Comparison of ENCODE assay signal across 8 cellular contexts in genomic region chr6:37207903-37208456, GRCh38. TPM values are rescaled to one million over a fixed set of nuclear protein-coding genes. Genes with fewer than 3 reads are reported as not detected.
DNase-seq lines count a peak whose midpoint lies in the region; ATAC-seq and TF ChIP-seq lines count a peak whose summit lies in the region.

No MANE protein-coding gene starts in this region.

- H3K27ac ChIP-seq in effector memory CD4-positive, alpha-beta T cell (ENCODE audit: insufficient read depth, low read length, poor library complexity, severe bottlenecking), result peak overlapping the region; percentile 11

- TF ChIP-seq CTCF in GM10248 (IDR thresholded peaks at IDR 0.05; ENCODE audit: control extremely low read depth, extremely low read depth, low read depth, missing control alignments), result peak; percentile 62

- H3K9me3 ChIP-seq in effector memory CD4-positive, alpha-beta T cell (ENCODE audit: control insufficient read depth, low read length), result no peaks in the 10 kb centered on the region

- no peaks in the 10 kb centered on the region for H3K36me3 ChIP-seq in effector memory CD4-positive, alpha-beta T cell (ENCODE audit: control insufficient read depth, insufficient read depth, low read length)

- peak overlapping the region; percentile 1 for H3K4me3 ChIP-seq in effector memory CD4-positive, alpha-beta T cell (ENCODE audit: insufficient read depth, low read depth, low read length, poor library complexity, severe bottlenecking)

- no peak for ATAC-seq in GM21825 (IDR thresholded peaks at IDR 0.05; ENCODE audit: unreplicated experiment)

- H3K27me3 ChIP-seq in effector memory CD4-positive, alpha-beta T cell (replicated peaks; ENCODE audit: control insufficient read depth, insufficient read depth, low read length, poor library complexity, severe bottlenecking), result no peaks in the 10 kb centered on the region

- CTCF ChIA-PET in GM10248 (lab: Yijun Ruan, JAX), result interaction anchor here (0.8 to 25.6 kb wide), 15 partner anchors 9 to 442 kb away, joined by 3 to 774 read pairs (median 25); partner anchors contain the start of genes FGD2 and PIM1

- peaks cover 25% of the 10 kb centered on the region for H3K4me1 ChIP-seq in effector memory CD4-positive, alpha-beta T cell (ENCODE audit: control insufficient read depth, insufficient read depth, low read length, poor library complexity, severe bottlenecking)

- DNase-seq in GM10248 (ENCODE audit: extremely low spot score) (peak; percentile 81), HT1080 (ENCODE audit: low read depth) (peak; percentile 75), mesenteric fat pad (ENCODE audit: low spot score) (peak; percentile 94)
- peak; percentile 90 for DNase-seq in NK-92 treated with Interleukin-12 subunit alpha and Interleukin-12 subunit beta, amount 100 ng/mL, for 24 hours (lab: John Stamatoyannopoulos, UW)
- DNase-seq in activated CD8-positive, alpha-beta memory T cell treated with anti-CD3 and anti-CD28 coated beads for 1 hour (ENCODE audit: extremely low read depth in 1 of 2, low read depth in 1 of 2), result peak; percentile 70 to 76
- DNase-seq in effector memory CD4-positive, alpha-beta T cell, result peak; percentile 75 to 83 (median 76)
- peak; percentile 78 to 81 for DNase-seq in stimulated activated CD8-positive, alpha-beta memory T cell treated with anti-CD3 and anti-CD28 coated beads, Interleukin-4, amount 100 ng/mL, for 1 hour (ENCODE audit: low read depth in 2 of 2, low spot score in 1 of 2)

- POLR2A ChIA-PET in GM10248 (lab: Yijun Ruan, JAX), result no interaction called here

RNA-seq across cellular contexts. Expression of gene PIM1, which starts 38.0 kb away (rescaled TPM):
- 9.3 and 10.9 TPM in 2 replicates for total RNA-seq in HT1080 (2014; rRNA removed; shearing (Covaris generic))
- polyA plus RNA-seq in HT1080 (2015; cell fraction: cytosol; rRNA removed), result 15.7 and 17.7 TPM in 2 replicates
- 17.6 and 21.2 TPM in 2 replicates for polyA plus RNA-seq in HT1080 (2015; cell fraction: nucleus; rRNA removed)
- 213 TPM for total RNA-seq in mesenteric fat pad

RNA-seq across cellular contexts. Expression of gene TBC1D22B, which starts 49.6 kb away (rescaled TPM):
- 5.1 and 8.3 TPM in 2 replicates for total RNA-seq in HT1080 (2014; rRNA removed; shearing (Covaris generic))
- polyA plus RNA-seq in HT1080 (2015; cell fraction: cytosol; rRNA removed), result 10.9 and 13.8 TPM in 2 replicates
- polyA plus RNA-seq in HT1080 (2015; cell fraction: nucleus; rRNA removed), result 9.9 and 10.3 TPM in 2 replicates
- 8.7 TPM for total RNA-seq in mesenteric fat pad

RNA-seq across cellular contexts. Expression of gene TMEM217, which starts 50.0 kb away (rescaled TPM):
- 0.37 and 3.4 TPM in 2 replicates for total RNA-seq in HT1080 (2014; rRNA removed; shearing (Covaris generic))
- polyA plus RNA-seq in HT1080 (2015; cell fraction: cytosol; rRNA removed), result 0.71 and 2.4 TPM in 2 replicates
- polyA plus RNA-seq in HT1080 (2015; cell fraction: nucleus; rRNA removed), result 0.42 and 0.94 TPM in 2 replicates
- total RNA-seq in mesenteric fat pad, result 0.51 TPM

Comparison
In these comparisons a context has a peak if more than half of its experiments do, and no peak if none do; other contexts are left out.
1. RNA of gene PIM1, which starts 38.0 kb away (total RNA-seq): 213 TPM in mesenteric fat pad (single experiment); 9.3 to 10.9 TPM in HT1080; every median in the first group is over 10 times any median in the second.
2. Peak in every context shown above with its lines, with median percentiles within 50 percentile points of each other: DNase-seq.